In genomic region chr17:72126575-72127486, GRCh38 we compare ENCODE assay signal across 1 cellular context.
TF ChIP-seq lines count a peak whose summit lies in the region.

No MANE protein-coding gene starts in this region.

TF ChIP-seq in HepG2, 621 proteins besides CTCF, POLR2A, EP300 and RAD21 (continued from another document and continues in another):
- TF ChIP-seq ZNF280D (CRISPR knock-in tag; IDR thresholded peaks at IDR 0.05) = 0 out of 2 replicates have a peak, but pooled peaks have one; percentile 21
- no peak for TF ChIP-seq ZNF790 (CRISPR knock-in tag; IDR thresholded peaks at IDR 0.05; ENCODE audit: borderline replicate concordance)
- TF ChIP-seq STAG1 (CRISPR knock-in tag; IDR thresholded peaks at IDR 0.05) = peak; percentile 27; the same call in 1 of the 2 replicates
- TF ChIP-seq IRF2 (CRISPR knock-in tag; IDR thresholded peaks at IDR 0.05) = peak; percentile 42; the same call in 1 of the 2 replicates
- peak; percentile 61; the same call in 1 of the 2 replicates for TF ChIP-seq GATAD2A (CRISPR knock-in tag; IDR thresholded peaks at IDR 0.05)
- TF ChIP-seq POGZ (CRISPR knock-in tag; IDR thresholded peaks at IDR 0.05) = peak; percentile 38; the same call in 1 of the 2 replicates
- TF ChIP-seq ZNF335 (CRISPR knock-in tag; IDR thresholded peaks at IDR 0.05) = 0 out of 2 replicates have a peak, but pooled peaks have one; percentile 24
- 0 out of 2 replicates have a peak, but pooled peaks have one; percentile 61 for TF ChIP-seq ZFAT (CRISPR knock-in tag; conservative IDR thresholded peaks at IDR 0.05)
- TF ChIP-seq, protein P1, sequence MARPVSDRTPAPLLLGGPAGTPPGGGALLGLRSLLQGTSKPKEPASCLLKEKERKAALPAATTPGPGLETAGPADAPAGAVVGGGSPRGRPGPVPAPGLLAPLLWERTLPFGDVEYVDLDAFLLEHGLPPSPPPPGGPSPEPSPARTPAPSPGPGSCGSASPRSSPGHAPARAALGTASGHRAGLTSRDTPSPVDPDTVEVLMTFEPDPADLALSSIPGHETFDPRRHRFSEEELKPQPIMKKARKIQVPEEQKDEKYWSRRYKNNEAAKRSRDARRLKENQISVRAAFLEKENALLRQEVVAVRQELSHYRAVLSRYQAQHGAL (CRISPR knock-in tag; IDR thresholded peaks at IDR 0.05; ENCODE audit: not compliant biosample characterization) = no peak
- no peak for TF ChIP-seq FOXK2 (IDR thresholded peaks at IDR 0.05)
- peak; percentile 4; the same call in 1 of the 2 replicates for TF ChIP-seq EHMT2 (IDR thresholded peaks at IDR 0.05; ENCODE audit: borderline replicate concordance, low read depth, low read length)
- TF ChIP-seq, protein P2, sequence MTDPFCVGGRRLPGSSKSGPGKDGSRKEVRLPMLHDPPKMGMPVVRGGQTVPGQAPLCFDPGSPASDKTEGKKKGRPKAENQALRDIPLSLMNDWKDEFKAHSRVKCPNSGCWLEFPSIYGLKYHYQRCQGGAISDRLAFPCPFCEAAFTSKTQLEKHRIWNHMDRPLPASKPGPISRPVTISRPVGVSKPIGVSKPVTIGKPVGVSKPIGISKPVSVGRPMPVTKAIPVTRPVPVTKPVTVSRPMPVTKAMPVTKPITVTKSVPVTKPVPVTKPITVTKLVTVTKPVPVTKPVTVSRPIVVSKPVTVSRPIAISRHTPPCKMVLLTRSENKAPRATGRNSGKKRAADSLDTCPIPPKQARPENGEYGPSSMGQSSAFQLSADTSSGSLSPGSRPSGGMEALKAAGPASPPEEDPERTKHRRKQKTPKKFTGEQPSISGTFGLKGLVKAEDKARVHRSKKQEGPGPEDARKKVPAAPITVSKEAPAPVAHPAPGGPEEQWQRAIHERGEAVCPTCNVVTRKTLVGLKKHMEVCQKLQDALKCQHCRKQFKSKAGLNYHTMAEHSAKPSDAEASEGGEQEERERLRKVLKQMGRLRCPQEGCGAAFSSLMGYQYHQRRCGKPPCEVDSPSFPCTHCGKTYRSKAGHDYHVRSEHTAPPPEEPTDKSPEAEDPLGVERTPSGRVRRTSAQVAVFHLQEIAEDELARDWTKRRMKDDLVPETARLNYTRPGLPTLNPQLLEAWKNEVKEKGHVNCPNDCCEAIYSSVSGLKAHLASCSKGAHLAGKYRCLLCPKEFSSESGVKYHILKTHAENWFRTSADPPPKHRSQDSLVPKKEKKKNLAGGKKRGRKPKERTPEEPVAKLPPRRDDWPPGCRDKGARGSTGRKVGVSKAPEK (CRISPR knock-in tag; IDR thresholded peaks at IDR 0.05; ENCODE audit: borderline replicate concordance) = no peak
- TF ChIP-seq, protein P3, sequence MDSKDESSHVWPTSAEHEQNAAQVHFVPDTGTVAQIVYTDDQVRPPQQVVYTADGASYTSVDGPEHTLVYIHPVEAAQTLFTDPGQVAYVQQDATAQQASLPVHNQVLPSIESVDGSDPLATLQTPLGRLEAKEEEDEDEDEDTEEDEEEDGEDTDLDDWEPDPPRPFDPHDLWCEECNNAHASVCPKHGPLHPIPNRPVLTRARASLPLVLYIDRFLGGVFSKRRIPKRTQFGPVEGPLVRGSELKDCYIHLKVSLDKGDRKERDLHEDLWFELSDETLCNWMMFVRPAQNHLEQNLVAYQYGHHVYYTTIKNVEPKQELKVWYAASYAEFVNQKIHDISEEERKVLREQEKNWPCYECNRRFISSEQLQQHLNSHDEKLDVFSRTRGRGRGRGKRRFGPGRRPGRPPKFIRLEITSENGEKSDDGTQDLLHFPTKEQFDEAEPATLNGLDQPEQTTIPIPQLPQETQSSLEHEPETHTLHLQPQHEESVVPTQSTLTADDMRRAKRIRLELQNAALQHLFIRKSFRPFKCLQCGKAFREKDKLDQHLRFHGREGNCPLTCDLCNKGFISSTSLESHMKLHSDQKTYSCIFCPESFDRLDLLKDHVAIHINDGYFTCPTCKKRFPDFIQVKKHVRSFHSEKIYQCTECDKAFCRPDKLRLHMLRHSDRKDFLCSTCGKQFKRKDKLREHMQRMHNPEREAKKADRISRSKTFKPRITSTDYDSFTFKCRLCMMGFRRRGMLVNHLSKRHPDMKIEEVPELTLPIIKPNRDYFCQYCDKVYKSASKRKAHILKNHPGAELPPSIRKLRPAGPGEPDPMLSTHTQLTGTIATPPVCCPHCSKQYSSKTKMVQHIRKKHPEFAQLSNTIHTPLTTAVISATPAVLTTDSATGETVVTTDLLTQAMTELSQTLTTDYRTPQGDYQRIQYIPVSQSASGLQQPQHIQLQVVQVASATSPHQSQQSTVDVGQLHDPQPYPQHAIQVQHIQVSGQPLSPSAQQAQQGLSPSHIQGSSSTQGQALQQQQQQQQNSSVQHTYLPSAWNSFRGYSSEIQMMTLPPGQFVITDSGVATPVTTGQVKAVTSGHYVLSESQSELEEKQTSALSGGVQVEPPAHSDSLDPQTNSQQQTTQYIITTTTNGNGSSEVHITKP (CRISPR knock-in tag; IDR thresholded peaks at IDR 0.05; ENCODE audit: low read depth) = 0 out of 2 replicates have a peak, but pooled peaks have one; percentile 17
- TF ChIP-seq ZNF614 (CRISPR knock-in tag; IDR thresholded peaks at IDR 0.05; ENCODE audit: borderline replicate concordance) = peak; percentile 70; the same call in 1 of the 2 replicates
- TF ChIP-seq TBL1XR1 (IDR thresholded peaks at IDR 0.05; ENCODE audit: borderline replicate concordance, low read length, partially characterized antibody) = peak; percentile 71
- TF ChIP-seq SMARCE1 (IDR thresholded peaks at IDR 0.05; ENCODE audit: borderline replicate concordance) = no peak
- TF ChIP-seq MIER2 (CRISPR knock-in tag; IDR thresholded peaks at IDR 0.05) = peak; percentile 75
- TF ChIP-seq ZNF652 (CRISPR knock-in tag; IDR thresholded peaks at IDR 0.05; ENCODE audit: borderline replicate concordance, low read depth) = peak; percentile 89
- TF ChIP-seq RBFOX2 (IDR thresholded peaks at IDR 0.05; ENCODE audit: low read depth, low read length) = peak; percentile 94
- TF ChIP-seq SATB2 (CRISPR knock-in tag; IDR thresholded peaks at IDR 0.05) = no peak
- no peak for TF ChIP-seq RBM39 (IDR thresholded peaks at IDR 0.05; ENCODE audit: low read depth, low read length, poor library complexity, severe bottlenecking)
- no peak for TF ChIP-seq FOXP1 (IDR thresholded peaks at IDR 0.05)
- peak; percentile 35; the same call in 1 of the 2 replicates for TF ChIP-seq FOXP1 (CRISPR knock-in tag; IDR thresholded peaks at IDR 0.05)
- peak; percentile 40; the same call in 1 of the 2 replicates for TF ChIP-seq HDAC1 (CRISPR knock-in tag; IDR thresholded peaks at IDR 0.05)
- peak; percentile 31; the same call in 1 of the 2 replicates for TF ChIP-seq SMC3 (IDR thresholded peaks at IDR 0.05; ENCODE audit: low read length)
- no peak for TF ChIP-seq HDAC6 (IDR thresholded peaks at IDR 0.05; ENCODE audit: low read depth, low read length)
- no peak for TF ChIP-seq ATRX (CRISPR knock-in tag; IDR thresholded peaks at IDR 0.05; ENCODE audit: borderline replicate concordance)
- 0 out of 2 replicates have a peak, but pooled peaks have one; percentile 15 for TF ChIP-seq ZNF772 (CRISPR knock-in tag; IDR thresholded peaks at IDR 0.05)
- TF ChIP-seq, protein P4, sequence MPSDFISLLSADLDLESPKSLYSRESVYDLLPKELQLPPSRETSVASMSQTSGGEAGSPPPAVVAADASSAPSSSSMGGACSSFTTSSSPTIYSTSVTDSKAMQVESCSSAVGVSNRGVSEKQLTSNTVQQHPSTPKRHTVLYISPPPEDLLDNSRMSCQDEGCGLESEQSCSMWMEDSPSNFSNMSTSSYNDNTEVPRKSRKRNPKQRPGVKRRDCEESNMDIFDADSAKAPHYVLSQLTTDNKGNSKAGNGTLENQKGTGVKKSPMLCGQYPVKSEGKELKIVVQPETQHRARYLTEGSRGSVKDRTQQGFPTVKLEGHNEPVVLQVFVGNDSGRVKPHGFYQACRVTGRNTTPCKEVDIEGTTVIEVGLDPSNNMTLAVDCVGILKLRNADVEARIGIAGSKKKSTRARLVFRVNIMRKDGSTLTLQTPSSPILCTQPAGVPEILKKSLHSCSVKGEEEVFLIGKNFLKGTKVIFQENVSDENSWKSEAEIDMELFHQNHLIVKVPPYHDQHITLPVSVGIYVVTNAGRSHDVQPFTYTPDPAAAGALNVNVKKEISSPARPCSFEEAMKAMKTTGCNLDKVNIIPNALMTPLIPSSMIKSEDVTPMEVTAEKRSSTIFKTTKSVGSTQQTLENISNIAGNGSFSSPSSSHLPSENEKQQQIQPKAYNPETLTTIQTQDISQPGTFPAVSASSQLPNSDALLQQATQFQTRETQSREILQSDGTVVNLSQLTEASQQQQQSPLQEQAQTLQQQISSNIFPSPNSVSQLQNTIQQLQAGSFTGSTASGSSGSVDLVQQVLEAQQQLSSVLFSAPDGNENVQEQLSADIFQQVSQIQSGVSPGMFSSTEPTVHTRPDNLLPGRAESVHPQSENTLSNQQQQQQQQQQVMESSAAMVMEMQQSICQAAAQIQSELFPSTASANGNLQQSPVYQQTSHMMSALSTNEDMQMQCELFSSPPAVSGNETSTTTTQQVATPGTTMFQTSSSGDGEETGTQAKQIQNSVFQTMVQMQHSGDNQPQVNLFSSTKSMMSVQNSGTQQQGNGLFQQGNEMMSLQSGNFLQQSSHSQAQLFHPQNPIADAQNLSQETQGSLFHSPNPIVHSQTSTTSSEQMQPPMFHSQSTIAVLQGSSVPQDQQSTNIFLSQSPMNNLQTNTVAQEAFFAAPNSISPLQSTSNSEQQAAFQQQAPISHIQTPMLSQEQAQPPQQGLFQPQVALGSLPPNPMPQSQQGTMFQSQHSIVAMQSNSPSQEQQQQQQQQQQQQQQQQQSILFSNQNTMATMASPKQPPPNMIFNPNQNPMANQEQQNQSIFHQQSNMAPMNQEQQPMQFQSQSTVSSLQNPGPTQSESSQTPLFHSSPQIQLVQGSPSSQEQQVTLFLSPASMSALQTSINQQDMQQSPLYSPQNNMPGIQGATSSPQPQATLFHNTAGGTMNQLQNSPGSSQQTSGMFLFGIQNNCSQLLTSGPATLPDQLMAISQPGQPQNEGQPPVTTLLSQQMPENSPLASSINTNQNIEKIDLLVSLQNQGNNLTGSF (CRISPR knock-in tag; IDR thresholded peaks at IDR 0.05) = no peak
- 0 out of 2 replicates have a peak, but pooled peaks have one; percentile 28 for TF ChIP-seq DMAP1 (CRISPR knock-in tag; IDR thresholded peaks at IDR 0.05)
- no peak for TF ChIP-seq ZNF776 (CRISPR knock-in tag; IDR thresholded peaks at IDR 0.05)
- TF ChIP-seq, protein P5, sequence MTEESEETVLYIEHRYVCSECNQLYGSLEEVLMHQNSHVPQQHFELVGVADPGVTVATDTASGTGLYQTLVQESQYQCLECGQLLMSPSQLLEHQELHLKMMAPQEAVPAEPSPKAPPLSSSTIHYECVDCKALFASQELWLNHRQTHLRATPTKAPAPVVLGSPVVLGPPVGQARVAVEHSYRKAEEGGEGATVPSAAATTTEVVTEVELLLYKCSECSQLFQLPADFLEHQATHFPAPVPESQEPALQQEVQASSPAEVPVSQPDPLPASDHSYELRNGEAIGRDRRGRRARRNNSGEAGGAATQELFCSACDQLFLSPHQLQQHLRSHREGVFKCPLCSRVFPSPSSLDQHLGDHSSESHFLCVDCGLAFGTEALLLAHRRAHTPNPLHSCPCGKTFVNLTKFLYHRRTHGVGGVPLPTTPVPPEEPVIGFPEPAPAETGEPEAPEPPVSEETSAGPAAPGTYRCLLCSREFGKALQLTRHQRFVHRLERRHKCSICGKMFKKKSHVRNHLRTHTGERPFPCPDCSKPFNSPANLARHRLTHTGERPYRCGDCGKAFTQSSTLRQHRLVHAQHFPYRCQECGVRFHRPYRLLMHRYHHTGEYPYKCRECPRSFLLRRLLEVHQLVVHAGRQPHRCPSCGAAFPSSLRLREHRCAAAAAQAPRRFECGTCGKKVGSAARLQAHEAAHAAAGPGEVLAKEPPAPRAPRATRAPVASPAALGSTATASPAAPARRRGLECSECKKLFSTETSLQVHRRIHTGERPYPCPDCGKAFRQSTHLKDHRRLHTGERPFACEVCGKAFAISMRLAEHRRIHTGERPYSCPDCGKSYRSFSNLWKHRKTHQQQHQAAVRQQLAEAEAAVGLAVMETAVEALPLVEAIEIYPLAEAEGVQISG (CRISPR knock-in tag; IDR thresholded peaks at IDR 0.05) = peak; percentile 17; the same call in 1 of the 2 replicates
- peak; percentile 85 for TF ChIP-seq FOSL2 (CRISPR knock-in tag; IDR thresholded peaks at IDR 0.05)
- TF ChIP-seq HHEX (CRISPR knock-in tag; IDR thresholded peaks at IDR 0.05) = 0 out of 2 replicates have a peak, but pooled peaks have one; percentile 33
- TF ChIP-seq TCF12 (IDR thresholded peaks at IDR 0.05) = no peak
- TF ChIP-seq TCF12 (CRISPR knock-in tag; IDR thresholded peaks at IDR 0.05) = no peak
- TF ChIP-seq, protein P6, sequence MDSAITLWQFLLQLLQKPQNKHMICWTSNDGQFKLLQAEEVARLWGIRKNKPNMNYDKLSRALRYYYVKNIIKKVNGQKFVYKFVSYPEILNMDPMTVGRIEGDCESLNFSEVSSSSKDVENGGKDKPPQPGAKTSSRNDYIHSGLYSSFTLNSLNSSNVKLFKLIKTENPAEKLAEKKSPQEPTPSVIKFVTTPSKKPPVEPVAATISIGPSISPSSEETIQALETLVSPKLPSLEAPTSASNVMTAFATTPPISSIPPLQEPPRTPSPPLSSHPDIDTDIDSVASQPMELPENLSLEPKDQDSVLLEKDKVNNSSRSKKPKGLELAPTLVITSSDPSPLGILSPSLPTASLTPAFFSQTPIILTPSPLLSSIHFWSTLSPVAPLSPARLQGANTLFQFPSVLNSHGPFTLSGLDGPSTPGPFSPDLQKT (CRISPR knock-in tag; IDR thresholded peaks at IDR 0.05; ENCODE audit: borderline replicate concordance) = no peak
- TF ChIP-seq MAX (IDR thresholded peaks at IDR 0.05) = peak; percentile 53; the same call in 1 of the 2 replicates
- TF ChIP-seq MAF1 (CRISPR knock-in tag; IDR thresholded peaks at IDR 0.05; ENCODE audit: borderline replicate concordance) = 0 out of 2 replicates have a peak, but pooled peaks have one; percentile 25
- no peak for TF ChIP-seq ZNF740 (CRISPR knock-in tag; IDR thresholded peaks at IDR 0.05)
- no peak for TF ChIP-seq SIN3B (IDR thresholded peaks at IDR 0.05; ENCODE audit: low read length)
